ENCODE assay signal across 1 cellular context in genomic region chr2:113625906-113626305, GRCh38.
TF ChIP-seq lines count a peak whose summit lies in the region.

No MANE protein-coding gene starts in this region.

TF ChIP-seq in GM12878, 131 proteins besides CTCF, POLR2A, EP300 and RAD21:
- 0 out of 4 replicates have a peak, but pooled peaks of 1 of the 2 experiments have one; percentile 5 for TF ChIP-seq BHLHE40 (IDR thresholded peaks at IDR 0.05; ENCODE audit: borderline replicate concordance in 1 of 2, low read depth in 2 of 2, low read length in 1 of 2)
